13 cellular contexts compared by ENCODE assay signal in the genomic region with DNA sequence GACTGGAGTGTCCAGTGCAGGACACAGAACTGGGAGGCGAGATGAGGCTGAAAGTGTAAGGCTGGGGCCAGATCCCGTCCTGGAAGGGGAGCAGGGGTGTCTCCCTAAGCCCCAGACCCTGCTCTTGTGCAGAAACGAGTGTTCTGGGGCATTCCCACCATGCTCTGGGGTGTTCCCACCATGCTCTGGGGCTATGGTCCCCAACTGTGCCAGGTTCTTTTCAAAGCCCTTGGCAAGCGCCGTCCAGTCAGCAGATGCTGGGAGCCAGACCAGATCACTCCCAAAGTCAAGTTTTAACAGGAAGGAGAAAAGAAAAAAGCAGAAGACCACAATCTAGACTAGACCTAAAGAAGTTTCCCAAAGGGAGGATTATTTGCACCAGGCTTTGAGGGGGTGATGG. TPM values are rescaled to one million over a fixed set of nuclear protein-coding genes. Genes with fewer than 3 reads are reported as not detected.
DNase-seq lines count a peak whose midpoint lies in the region; ATAC-seq and TF ChIP-seq lines count a peak whose summit lies in the region.
"Had no signal": no experiment of that assay in that cellular context is flagged by ENCODE, and none has a peak within 500 bp of the region (broad histone marks: within the 10 kb centered on the region; RNA-seq: fewer than 3 reads in every experiment).

No MANE protein-coding gene starts in this region.

- H3K27me3 ChIP-seq in CD8-positive, alpha-beta memory T cell (ENCODE audit: insufficient read depth, low read length, poor library complexity, severe bottlenecking), result no peaks in the 10 kb centered on the region
- H3K27me3 ChIP-seq in left ventricle myocardium inferior (ENCODE audit: low read depth), result no peaks in the 10 kb centered on the region
- no peaks in the 10 kb centered on the region for H3K27me3 ChIP-seq in sigmoid colon
- H3K27me3 ChIP-seq: gastroesophageal sphincter had no signal

- peak overlapping the region; percentile 24 to 80 (median 65) for H3K4me3 Mint-ChIP-seq in CD8-positive, alpha-beta memory T cell
- peak overlapping the region; percentile 48 for H3K4me3 Mint-ChIP-seq in activated T-helper 2 cell treated with anti-CD3 and anti-CD28 coated beads, Interferon-gamma antibody, Interleukin-2, Interleukin-4, amounts not matched to agents 10 μg/mL and 5 μg/mL and 100 μg/mL, durations not matched to agents 14 hours and 24 hours and 36 hours (ENCODE audit: low read depth)
- no peak overlapping the region for H3K4me3 Mint-ChIP-seq in stimulated activated memory B cell treated with anti-CD40 and anti-IgM and Interleukin-4, amounts not matched to agents 10 μg/mL and 1 μg/mL and 100 μg/mL, for 72 hours

- WGBS in sigmoid colon, 2 donors, result 83 to 87% methylated on average over 5 of the region's 5 CpGs

- H3K4me1 Mint-ChIP-seq in CD8-positive, alpha-beta memory T cell, result peaks cover 19 to 28% (median 21%) of the 10 kb centered on the region in 3 donors
- H3K4me1 Mint-ChIP-seq in activated T-helper 2 cell treated with anti-CD3 and anti-CD28 coated beads, Interferon-gamma antibody, Interleukin-2, Interleukin-4, amounts not matched to agents 10 μg/mL and 5 μg/mL and 100 μg/mL, durations not matched to agents 14 hours and 24 hours and 36 hours (ENCODE audit: low read depth), result peaks cover 15% of the 10 kb centered on the region
- H3K4me1 Mint-ChIP-seq in stimulated activated memory B cell treated with anti-CD40 and anti-IgM and Interleukin-4, amounts not matched to agents 10 μg/mL and 1 μg/mL and 100 μg/mL, for 72 hours, result peaks cover 31% of the 10 kb centered on the region

- TF ChIP-seq EP300 in sigmoid colon (IDR thresholded peaks at IDR 0.05), result no peak

- H3K27ac ChIP-seq in CD8-positive, alpha-beta memory T cell (ENCODE audit: low read depth, low read length), result no peak overlapping the region
- peak overlapping the region; percentile 100 for H3K27ac ChIP-seq in left ventricle myocardium inferior (replicated peaks)
- H3K27ac ChIP-seq in sigmoid colon, result peak overlapping the region in 3 of 4 donors; percentile 94 to 98 (median 97)
- H3K27ac ChIP-seq: KMS-11 had no signal

- TF ChIP-seq CTCF in left ventricle myocardium inferior (IDR thresholded peaks at IDR 0.05; ENCODE audit: borderline replicate concordance) (no peak), sigmoid colon (IDR thresholded peaks at IDR 0.05) (no peak)

- peak overlapping the region in 2 of 8 donors; percentile 57 to 80 for H3K27ac Mint-ChIP-seq in CD8-positive, alpha-beta memory T cell
- no peak overlapping the region for H3K27ac Mint-ChIP-seq in activated T-helper 2 cell treated with anti-CD3 and anti-CD28 coated beads, Interferon-gamma antibody, Interleukin-2, Interleukin-4, amounts not matched to agents 10 μg/mL and 5 μg/mL and 100 μg/mL, durations not matched to agents 14 hours and 24 hours and 36 hours
- no peak overlapping the region for H3K27ac Mint-ChIP-seq in stimulated activated memory B cell treated with anti-CD40 and anti-IgM and Interleukin-4, amounts not matched to agents 10 μg/mL and 1 μg/mL and 100 μg/mL, for 72 hours

- intact Hi-C loops in activated T-helper 2 cell treated with anti-CD3 and anti-CD28 coated beads, Interferon-gamma antibody, Interleukin-2, Interleukin-4, amounts not matched to agents 10 μg/mL and 5 μg/mL and 100 μg/mL, durations not matched to agents 14 hours and 24 hours and 36 hours (cut with micrococcal nuclease), result no loop called here
- intact Hi-C loops in left ventricle myocardium inferior (cut with micrococcal nuclease), result no loop called here
- intact Hi-C loops in sigmoid colon (cut with DNase I), result loop anchor here (5.0 to 10.0 kb wide), 2 partner anchors 56 to 621 kb away; a partner anchor contains a TSS

- H3K9me3 Mint-ChIP-seq in CD8-positive, alpha-beta memory T cell, result no peaks in the 10 kb centered on the region
- H3K9me3 Mint-ChIP-seq in activated T-helper 2 cell treated with anti-CD3 and anti-CD28 coated beads, Interferon-gamma antibody, Interleukin-2, Interleukin-4, amounts not matched to agents 10 μg/mL and 5 μg/mL and 100 μg/mL, durations not matched to agents 14 hours and 24 hours and 36 hours, result no peaks in the 10 kb centered on the region
- no peaks in the 10 kb centered on the region for H3K9me3 Mint-ChIP-seq in stimulated activated memory B cell treated with anti-CD40 and anti-IgM and Interleukin-4, amounts not matched to agents 10 μg/mL and 1 μg/mL and 100 μg/mL, for 72 hours

- DNase-seq in CD8-positive, alpha-beta memory T cell, result no peak
- no peak for DNase-seq in activated T-helper 2 cell treated with anti-CD3 and anti-CD28 coated beads, Interferon-gamma antibody, Interleukin-2, Interleukin-4, amounts not matched to agents 10 μg/mL and 5 μg/mL and 100 μg/mL, durations not matched to agents 14 hours and 24 hours and 36 hours (ENCODE audit: low spot score)
- DNase-seq in left ventricle myocardium inferior (peak; percentile 53), sigmoid colon (no peak), NCI-H2029 treated with DMSO at 0.1 percent for 48 hours (lab: John Stamatoyannopoulos, UW) (no peak), 8988T (no peak)
- DNase-seq: NCI-H524 treated with DMSO at 0.1 percent for 48 hours; stimulated activated CD4-positive, alpha-beta T cell treated with anti-CD3 and anti-CD28 coated beads, Interleukin-1b, Interleukin-23, amount 100 ng/mL, for 48 hours; SW 1271 had no signal

- no peaks in the 10 kb centered on the region for H3K36me3 ChIP-seq in CD8-positive, alpha-beta memory T cell (ENCODE audit: insufficient read depth, low read length)
- H3K36me3 ChIP-seq in left ventricle myocardium inferior (peaks cover 36% of the 10 kb centered on the region), sigmoid colon (peaks cover 0 to 38% (median 23%) of the 10 kb centered on the region in 4 donors)

- no peak for TF ChIP-seq POLR2A in sigmoid colon (IDR thresholded peaks at IDR 0.05)

- no peak for ATAC-seq in stimulated activated memory B cell treated with anti-CD40 and anti-IgM and Interleukin-4, amounts not matched to agents 10 μg/mL and 1 μg/mL and 100 μg/mL, for 72 hours
- ATAC-seq in HG02852 (IDR thresholded peaks at IDR 0.05; ENCODE audit: unreplicated experiment), result no peak
- ATAC-seq: gastroesophageal sphincter had no signal

- H3K4me3 ChIP-seq in CD8-positive, alpha-beta memory T cell (ENCODE audit: low read length), result no peak overlapping the region
- H3K4me3 ChIP-seq in left ventricle myocardium inferior, result peak overlapping the region; percentile 89
- no peak overlapping the region for H3K4me3 ChIP-seq in sigmoid colon

- CTCF ChIA-PET in CD8-positive, alpha-beta memory T cell (lab: Charles Lee), result interaction anchor here (0.7 kb wide), 1 partner anchor 109 kb away, joined by 3 read pairs; no protein-coding TSS in a partner anchor

- peaks cover 20% of the 10 kb centered on the region for H3K4me1 ChIP-seq in CD8-positive, alpha-beta memory T cell (ENCODE audit: insufficient read depth, low read length)
- H3K4me1 ChIP-seq in left ventricle myocardium inferior (peaks cover 74% of the 10 kb centered on the region), sigmoid colon (peaks cover 0 to 45% (median 41%) of the 10 kb centered on the region in 4 donors)

- H3K9me3 ChIP-seq in CD8-positive, alpha-beta memory T cell (ENCODE audit: low read length), result no peaks in the 10 kb centered on the region
- H3K9me3 ChIP-seq in left ventricle myocardium inferior (replicated peaks), result no peaks in the 10 kb centered on the region
- no peaks in the 10 kb centered on the region for H3K9me3 ChIP-seq in sigmoid colon
- H3K9me3 ChIP-seq: gastroesophageal sphincter had no signal

- no peaks in the 10 kb centered on the region for H3K27me3 Mint-ChIP-seq in CD8-positive, alpha-beta memory T cell
- no peaks in the 10 kb centered on the region for H3K27me3 Mint-ChIP-seq in activated T-helper 2 cell treated with anti-CD3 and anti-CD28 coated beads, Interferon-gamma antibody, Interleukin-2, Interleukin-4, amounts not matched to agents 10 μg/mL and 5 μg/mL and 100 μg/mL, durations not matched to agents 14 hours and 24 hours and 36 hours (ENCODE audit: low read depth)
- H3K27me3 Mint-ChIP-seq in stimulated activated memory B cell treated with anti-CD40 and anti-IgM and Interleukin-4, amounts not matched to agents 10 μg/mL and 1 μg/mL and 100 μg/mL, for 72 hours, result no peaks in the 10 kb centered on the region

- POLR2A ChIA-PET in CD8-positive, alpha-beta memory T cell (lab: Charles Lee), result interaction anchor here (0.6 kb wide), 1 partner anchor 218 kb away, joined by 5 read pairs; no protein-coding TSS in a partner anchor

- H3K36me3 Mint-ChIP-seq in CD8-positive, alpha-beta memory T cell, result peaks cover 0 to 17% (median 0%) of the 10 kb centered on the region in 3 donors
- peaks cover 16% of the 10 kb centered on the region for H3K36me3 Mint-ChIP-seq in activated T-helper 2 cell treated with anti-CD3 and anti-CD28 coated beads, Interferon-gamma antibody, Interleukin-2, Interleukin-4, amounts not matched to agents 10 μg/mL and 5 μg/mL and 100 μg/mL, durations not matched to agents 14 hours and 24 hours and 36 hours (ENCODE audit: low read depth)
- H3K36me3 Mint-ChIP-seq in stimulated activated memory B cell treated with anti-CD40 and anti-IgM and Interleukin-4, amounts not matched to agents 10 μg/mL and 1 μg/mL and 100 μg/mL, for 72 hours, result peaks cover 6% of the 10 kb centered on the region

RNA-seq across cellular contexts. Expression of a gene that starts 2.5 kb away (rescaled TPM):
- total RNA-seq in CD8-positive, alpha-beta memory T cell, result 10 to 100 TPM; 23.4 to 26.0 TPM
- polyA plus RNA-seq in CD8-positive, alpha-beta memory T cell, result 38.9 TPM
- 39.0 and 40.9 TPM in 2 replicates for total RNA-seq in activated T-helper 2 cell treated with anti-CD3 and anti-CD28 coated beads, Interferon-gamma antibody, Interleukin-2, Interleukin-4, amounts not matched to agents 10 μg/mL and 5 μg/mL and 100 μg/mL, durations not matched to agents 14 hours and 24 hours and 36 hours
- total RNA-seq in left ventricle myocardium inferior (165 TPM), sigmoid colon (10 to 100 TPM; 58.1 to 92.0 (median 63.5) TPM)
- polyA plus RNA-seq in sigmoid colon, result 100 to 1,000 TPM; 144 to 363 (median 351) TPM

RNA-seq across cellular contexts. Expression of a gene that starts 2.8 kb away (rescaled TPM):
- 100 to 1,000 TPM in 1 of 2 experiments, 10 to 100 TPM in 1; 95.1 to 103 TPM for total RNA-seq in CD8-positive, alpha-beta memory T cell
- 119 TPM for polyA plus RNA-seq in CD8-positive, alpha-beta memory T cell
- 61.7 and 64.9 TPM in 2 replicates for total RNA-seq in activated T-helper 2 cell treated with anti-CD3 and anti-CD28 coated beads, Interferon-gamma antibody, Interleukin-2, Interleukin-4, amounts not matched to agents 10 μg/mL and 5 μg/mL and 100 μg/mL, durations not matched to agents 14 hours and 24 hours and 36 hours
- 57.0 TPM for total RNA-seq in left ventricle myocardium inferior
- total RNA-seq in sigmoid colon, result 10 to 100 TPM in 3 of 4 donors, 1 to 10 TPM in 1; 4.4 to 21.7 (median 15.1) TPM
- polyA plus RNA-seq in sigmoid colon, result 10 to 100 TPM; 68.5 to 90.5 (median 83.0) TPM

RNA-seq across cellular contexts. Expression of a gene that starts 29.3 kb away (rescaled TPM):
- total RNA-seq in CD8-positive, alpha-beta memory T cell, result 10 to 100 TPM; 33.3 to 35.5 TPM
- 7.7 TPM for polyA plus RNA-seq in CD8-positive, alpha-beta memory T cell
- 46.6 and 47.9 TPM in 2 replicates for total RNA-seq in activated T-helper 2 cell treated with anti-CD3 and anti-CD28 coated beads, Interferon-gamma antibody, Interleukin-2, Interleukin-4, amounts not matched to agents 10 μg/mL and 5 μg/mL and 100 μg/mL, durations not matched to agents 14 hours and 24 hours and 36 hours
- total RNA-seq in left ventricle myocardium inferior (6.2 TPM), sigmoid colon (10 to 100 TPM; 13.3 to 26.0 (median 18.0) TPM)
- 1 to 10 TPM; 1.8 to 10.0 (median 6.2) TPM for polyA plus RNA-seq in sigmoid colon

RNA-seq across cellular contexts. Expression of a gene that starts 29.8 kb away (rescaled TPM):
- total RNA-seq in CD8-positive, alpha-beta memory T cell, result 10 to 100 TPM; 17.0 to 17.1 TPM
- polyA plus RNA-seq in CD8-positive, alpha-beta memory T cell, result 6.9 TPM
- total RNA-seq in activated T-helper 2 cell treated with anti-CD3 and anti-CD28 coated beads, Interferon-gamma antibody, Interleukin-2, Interleukin-4, amounts not matched to agents 10 μg/mL and 5 μg/mL and 100 μg/mL, durations not matched to agents 14 hours and 24 hours and 36 hours, result 19.5 and 19.7 TPM in 2 replicates
- 4.0 TPM for total RNA-seq in left ventricle myocardium inferior
- total RNA-seq in sigmoid colon, result 1 to 10 TPM; 5.8 to 8.0 (median 7.0) TPM
- 10 to 100 TPM in 1 of 3 donors, 1 to 10 TPM in 2; 7.8 to 12.7 (median 7.9) TPM for polyA plus RNA-seq in sigmoid colon

RNA-seq across cellular contexts. Expression of a gene that starts 30.1 kb away (rescaled TPM):
- total RNA-seq in CD8-positive, alpha-beta memory T cell, result 10 to 100 TPM in 1 of 2 experiments, 1 to 10 TPM in 1; 9.8 to 12.0 TPM
- 37.4 TPM for polyA plus RNA-seq in CD8-positive, alpha-beta memory T cell
- 111 and 118 TPM in 2 replicates for total RNA-seq in activated T-helper 2 cell treated with anti-CD3 and anti-CD28 coated beads, Interferon-gamma antibody, Interleukin-2, Interleukin-4, amounts not matched to agents 10 μg/mL and 5 μg/mL and 100 μg/mL, durations not matched to agents 14 hours and 24 hours and 36 hours
- total RNA-seq in left ventricle myocardium inferior (18.3 TPM), sigmoid colon (under 1 TPM; 0.27 to 0.83 (median 0.43) TPM)
- 10 to 100 TPM in 1 of 3 donors, not detected in 2; 55.3 TPM for polyA plus RNA-seq in sigmoid colon
